Comparison of ENCODE assay signal across 33 cellular contexts in genomic region chr4:32215277-32215676, GRCh38.
"Had no signal": no experiment of that assay in that cellular context is flagged by ENCODE, and none has a peak within 500 bp of the region (broad histone marks: within the 10 kb centered on the region; RNA-seq: fewer than 3 reads in every experiment).

No MANE protein-coding gene starts in this region.

- H3K27ac Mint-ChIP-seq: activated CD4-positive, alpha-beta T cell treated with anti-CD3 and anti-CD28 coated beads, Interleukin-2, amount 10 ng/mL, durations not matched to agents 24 days and 14 days; activated CD8-positive, alpha-beta T cell treated with anti-CD3 and anti-CD28 coated beads for 36 hours; activated naive CD8-positive, alpha-beta T cell treated with anti-CD3 and anti-CD28 coated beads for 36 hours; activated T-cell treated with anti-CD3 and anti-CD28 coated beads, Interleukin-2, amount 50 U/mL, for 72 hours; activated T-helper 17 cell treated with anti-CD3 and anti-CD28 coated beads, Interleukin-2, amount 50 U/mL, for 72 hours had no signal

- ATAC-seq: activated CD8-positive, alpha-beta T cell treated with anti-CD3 and anti-CD28 coated beads for 36 hours; activated T-cell treated with anti-CD3 and anti-CD28 coated beads, Interleukin-2, amount 50 U/mL, for 72 hours; activated T-helper 17 cell treated with anti-CD3 and anti-CD28 coated beads, Interleukin-2, amount 50 U/mL, for 72 hours; K562; PC-3; SK-N-SH treated with all-trans-retinoic acid at 6 μM for 48 hours had no signal

- H3K9me3 Mint-ChIP-seq: activated CD4-positive, alpha-beta T cell treated with anti-CD3 and anti-CD28 coated beads, Interleukin-2, amount 10 ng/mL, durations not matched to agents 24 days and 14 days had no signal

- H3K36me3 ChIP-seq: brain microvascular endothelial cell had no signal

- H3K27me3 Mint-ChIP-seq: activated CD4-positive, alpha-beta T cell treated with anti-CD3 and anti-CD28 coated beads, Interleukin-2, amount 10 ng/mL, durations not matched to agents 24 days and 14 days; activated CD8-positive, alpha-beta T cell treated with anti-CD3 and anti-CD28 coated beads for 36 hours; activated naive CD8-positive, alpha-beta T cell treated with anti-CD3 and anti-CD28 coated beads for 36 hours; activated T-helper 17 cell treated with anti-CD3 and anti-CD28 coated beads, Interleukin-2, amount 50 U/mL, for 72 hours had no signal

- H3K4me3 Mint-ChIP-seq: activated CD4-positive, alpha-beta T cell treated with anti-CD3 and anti-CD28 coated beads, Interleukin-2, amount 10 ng/mL, durations not matched to agents 24 days and 14 days; activated CD8-positive, alpha-beta T cell treated with anti-CD3 and anti-CD28 coated beads for 36 hours; activated naive CD8-positive, alpha-beta T cell treated with anti-CD3 and anti-CD28 coated beads for 36 hours; activated T-cell treated with anti-CD3 and anti-CD28 coated beads, Interleukin-2, amount 50 U/mL, for 72 hours; activated T-helper 17 cell treated with anti-CD3 and anti-CD28 coated beads, Interleukin-2, amount 50 U/mL, for 72 hours had no signal

- H3K27ac ChIP-seq: brain microvascular endothelial cell, VCaP had no signal

- DNase-seq: activated CD4-positive, alpha-beta T cell treated with anti-CD3 and anti-CD28 coated beads for 1 hour; activated CD4-positive, alpha-beta T cell treated with anti-CD3 and anti-CD28 coated beads, Interleukin-2, amount 10 ng/mL, durations not matched to agents 24 days and 14 days; activated CD4-positive, alpha-beta T cell treated with anti-CD3 and anti-CD28 coated beads, Interleukin-2, amount 50 U/mL, for 4 hours; activated CD8-positive, alpha-beta T cell treated with anti-CD3 and anti-CD28 coated beads for 36 hours; activated effector memory CD4-positive, alpha-beta T cell treated with anti-CD3 and anti-CD28 coated beads, Interleukin-2, amount 50 U/mL, for 16 hours; activated naive CD4-positive, alpha-beta T cell; activated naive CD4-positive, alpha-beta T cell treated with anti-CD3 and anti-CD28 coated beads, Interleukin-2, amount 50 U/mL, for 16 hours; activated naive CD8-positive, alpha-beta T cell treated with anti-CD3 and anti-CD28 coated beads for 36 hours; activated T-cell treated with anti-CD3 and anti-CD28 coated beads, Interleukin-2, amount 50 U/mL, for 1 hour; activated T-cell treated with anti-CD3 and anti-CD28 coated beads, Interleukin-2, amount 50 U/mL, for 72 hours; amniotic stem cell; aorta; brain microvascular endothelial cell; central memory CD4-positive, alpha-beta T cell; NCI-H1105; NCI-H1417 treated with DMSO at 0.1 percent for 48 hours; NCI-H1930; NCI-H2081 treated with DMSO at 0.1 percent for 48 hours; NCI-H345; NCI-H526; NCI-H748 treated with DMSO at 0.1 percent for 48 hours; NK-92 treated with Interleukin-12 subunit alpha and Interleukin-12 subunit beta, amount 100 ng/mL, for 24 hours; PC-3; SIG-M5; SW 1271; T-helper 1 cell; T-helper 2 cell; T-helper 9 cell had no signal

- H3K4me3 ChIP-seq: K562 had no signal

- FAIRE-seq: K562, RCC 7860 had no signal

- H3K4me1 Mint-ChIP-seq: activated CD4-positive, alpha-beta T cell treated with anti-CD3 and anti-CD28 coated beads, Interleukin-2, amount 10 ng/mL, durations not matched to agents 24 days and 14 days; activated naive CD8-positive, alpha-beta T cell treated with anti-CD3 and anti-CD28 coated beads for 36 hours; activated T-helper 17 cell treated with anti-CD3 and anti-CD28 coated beads, Interleukin-2, amount 50 U/mL, for 72 hours had no signal

- H3K36me3 Mint-ChIP-seq: activated naive CD8-positive, alpha-beta T cell treated with anti-CD3 and anti-CD28 coated beads for 36 hours had no signal

- H3K27me3 ChIP-seq: brain microvascular endothelial cell had no signal
